In genomic region chrX:155768036-155768769, GRCh38 we compare ENCODE assay signal across 8 cellular contexts.
DNase-seq lines count a peak whose midpoint lies in the region; ATAC-seq and TF ChIP-seq lines count a peak whose summit lies in the region.

No MANE protein-coding gene starts in this region.

- H3K27me3 ChIP-seq in H7 (ENCODE audit: control insufficient read depth, insufficient read depth, low read length) (no peaks in the 10 kb centered on the region), heart left ventricle (no peaks in the 10 kb centered on the region), skeletal muscle tissue (ENCODE audit: control insufficient read depth in 3 of 3, insufficient read depth in 3 of 3, low read length in 3 of 3) (no peaks in the 10 kb centered on the region)

- H3K4me3 Mint-ChIP-seq in activated B cell treated with CpG ODN at 0.5 μM for 24 hours: peak overlapping the region; percentile 77

- H3K36me3 ChIP-seq in H7 (replicated peaks; ENCODE audit: control insufficient read depth, insufficient read depth, low read length): no peaks in the 10 kb centered on the region
- H3K36me3 ChIP-seq in heart left ventricle: no peaks in the 10 kb centered on the region
- no peaks in the 10 kb centered on the region for H3K36me3 ChIP-seq in skeletal muscle tissue (ENCODE audit: control insufficient read depth in 3 of 3, insufficient read depth in 3 of 3, low read length in 3 of 3)

- 44 to 66% (median 59%) methylated on average over 20 to 21 of the region's 21 CpGs for WGBS in heart left ventricle, 4 donors

- intact Hi-C loops in activated B cell treated with CpG ODN at 0.5 μM for 24 hours (cut with micrococcal nuclease): no loop called here
- intact Hi-C loops in heart left ventricle (cut with DNase I): no loop called here

- ATAC-seq in activated B cell treated with CpG ODN at 0.5 μM for 24 hours (ENCODE audit: low read depth) (no peak), heart left ventricle (peak in 2 of 4 donors; percentile 22 to 33)

- POLR2A ChIA-PET in activated B cell treated with CpG ODN at 0.5 μM for 24 hours (lab: Charles Lee): no interaction called here

- H3K9me3 ChIP-seq in heart left ventricle (no peaks in the 10 kb centered on the region), skeletal muscle tissue (ENCODE audit: control insufficient read depth in 3 of 3, low read length in 3 of 3) (no peaks in the 10 kb centered on the region)

- CTCF ChIA-PET in activated B cell treated with CpG ODN at 0.5 μM for 24 hours (lab: Charles Lee): no interaction called here

- no peak for TF ChIP-seq POLR2A in heart left ventricle (IDR thresholded peaks at IDR 0.05)

- H3K9me3 Mint-ChIP-seq in activated B cell treated with CpG ODN at 0.5 μM for 24 hours: no peaks in the 10 kb centered on the region

- no peak overlapping the region for H3K9ac ChIP-seq in skeletal muscle tissue (ENCODE audit: low read depth in 1 of 3, low read length in 3 of 3)

- H3K27ac ChIP-seq in heart left ventricle: no peak overlapping the region
- H3K27ac ChIP-seq in skeletal muscle tissue (ENCODE audit: low read depth, low read length): no peak overlapping the region

- TF ChIP-seq CTCF in activated B cell treated with CpG ODN at 0.5 μM for 24 hours (IDR thresholded peaks at IDR 0.05) (no peak), heart left ventricle (IDR thresholded peaks at IDR 0.05) (no peak)

- H3K27me3 Mint-ChIP-seq in activated B cell treated with CpG ODN at 0.5 μM for 24 hours: no peaks in the 10 kb centered on the region

- H3K4me3 ChIP-seq in H7 (ENCODE audit: insufficient read depth, low read depth, low read length) (peak overlapping the region; percentile 25), heart left ventricle (peak overlapping the region in 10 of 12 donors; percentile 13 to 70 (median 53)), skeletal muscle tissue (ENCODE audit: low read length in 3 of 3) (peak overlapping the region in 2 of 3 donors; percentile 61 to 78)

- peak; percentile 16 for DNase-seq in H7
- DNase-seq in activated B cell treated with CpG ODN at 0.5 μM for 24 hours: no peak
- peak in 1 of 5 donors; percentile 48 for DNase-seq in heart left ventricle
- no peak for DNase-seq in pons (ENCODE audit: low spot score)
- no peak for DNase-seq in NCI-H1694 treated with DMSO at 0.1 percent for 48 hours (lab: John Stamatoyannopoulos, UW)
- no peak for DNase-seq in activated CD8-positive, alpha-beta memory T cell treated with anti-CD3 and anti-CD28 coated beads for 24 hours
- no peak for DNase-seq in NCI-H1436 treated with DMSO at 0.1 percent for 48 hours (lab: John Stamatoyannopoulos, UW)

- no peak overlapping the region for H3K27ac Mint-ChIP-seq in activated B cell treated with CpG ODN at 0.5 μM for 24 hours

- H3K4me1 Mint-ChIP-seq in activated B cell treated with CpG ODN at 0.5 μM for 24 hours: peaks cover 11% of the 10 kb centered on the region

- H3K36me3 Mint-ChIP-seq in activated B cell treated with CpG ODN at 0.5 μM for 24 hours (ENCODE audit: low read depth): no peaks in the 10 kb centered on the region

- H3K4me1 ChIP-seq in heart left ventricle (peaks cover 0 to 9% (median 0%) of the 10 kb centered on the region in 12 donors), skeletal muscle tissue (ENCODE audit: control insufficient read depth in 3 of 3, insufficient read depth in 3 of 3, low read length in 3 of 3) (peaks cover 3 to 5% (median 3%) of the 10 kb centered on the region in 3 donors)
